7 cellular contexts compared by ENCODE assay signal in genomic region chr10:32983333-32983909, GRCh38. TPM values are rescaled to one million over a fixed set of nuclear protein-coding genes. Genes with fewer than 3 reads are reported as not detected.
DNase-seq lines count a peak whose midpoint lies in the region; ATAC-seq, FAIRE-seq and TF ChIP-seq lines count a peak whose summit lies in the region.

No MANE protein-coding gene starts in this region.

- in situ Hi-C loops in SK-MEL-5 (cut with HindIII; ENCODE audit: low pct_unique_long_range_greater_than_20kb, low sequenced_read_pairs) = no loop called here

- no peak for TF ChIP-seq CTCF in fibroblast of pulmonary artery (IDR thresholded peaks at IDR 0.05; ENCODE audit: low read length, missing control alignments)

- no peak for ATAC-seq in GM18861 (IDR thresholded peaks at IDR 0.05; ENCODE audit: unreplicated experiment)

- H3K4me3 ChIP-seq in fibroblast of pulmonary artery (replicated peaks; ENCODE audit: low read depth, low read length) = no peak overlapping the region
- no peak overlapping the region for H3K4me3 ChIP-seq in skin epidermis

- DNase-seq in H54 (ENCODE audit: insufficient read length, low spot score) = no peak
- DNase-seq in SK-MEL-5 (ENCODE audit: low read depth, low spot score) = peak; percentile 66
- peak; percentile 91 for DNase-seq in fibroblast of pulmonary artery (ENCODE audit: low read depth)
- no peak for DNase-seq in NCI-H510A (lab: John Stamatoyannopoulos, UW)
- DNase-seq in T-helper 9 cell = no peak

- peak; percentile 93 for FAIRE-seq in H54 (lab: Jason Lieb, UNC)

- peak overlapping the region in 12 of 21 experiments; percentile 15 to 93 (median 70) for H3K27ac ChIP-seq in skin epidermis

- TF ChIP-seq POLR2A in H54 (IDR thresholded peaks at IDR 0.05; ENCODE audit: low read depth, low read length) = no peak

RNA-seq across cellular contexts. Expression of gene ITGB1, which starts 25.4 kb away (rescaled TPM):
- 391 and 402 TPM in 2 replicates for total RNA-seq in SK-MEL-5 (2014; rRNA removed; shearing (Covaris generic))
- 361 and 485 TPM in 2 replicates for polyA plus RNA-seq in SK-MEL-5 (2015; cell fraction: cytosol; rRNA removed)
- 78.8 and 79.4 TPM in 2 replicates for polyA plus RNA-seq in SK-MEL-5 (2015; cell fraction: nucleus; rRNA removed)

Comparison
In these comparisons a context has a peak if more than half of its experiments do, and no peak if none do; other contexts are left out.
1. DNase-seq: peak in SK-MEL-5 (single experiment) and fibroblast of pulmonary artery (single experiment); none in H54 (single experiment), NCI-H510A (single experiment) and T-helper 9 cell (single experiment).